2 cellular contexts compared by ENCODE assay signal in the genomic region with DNA sequence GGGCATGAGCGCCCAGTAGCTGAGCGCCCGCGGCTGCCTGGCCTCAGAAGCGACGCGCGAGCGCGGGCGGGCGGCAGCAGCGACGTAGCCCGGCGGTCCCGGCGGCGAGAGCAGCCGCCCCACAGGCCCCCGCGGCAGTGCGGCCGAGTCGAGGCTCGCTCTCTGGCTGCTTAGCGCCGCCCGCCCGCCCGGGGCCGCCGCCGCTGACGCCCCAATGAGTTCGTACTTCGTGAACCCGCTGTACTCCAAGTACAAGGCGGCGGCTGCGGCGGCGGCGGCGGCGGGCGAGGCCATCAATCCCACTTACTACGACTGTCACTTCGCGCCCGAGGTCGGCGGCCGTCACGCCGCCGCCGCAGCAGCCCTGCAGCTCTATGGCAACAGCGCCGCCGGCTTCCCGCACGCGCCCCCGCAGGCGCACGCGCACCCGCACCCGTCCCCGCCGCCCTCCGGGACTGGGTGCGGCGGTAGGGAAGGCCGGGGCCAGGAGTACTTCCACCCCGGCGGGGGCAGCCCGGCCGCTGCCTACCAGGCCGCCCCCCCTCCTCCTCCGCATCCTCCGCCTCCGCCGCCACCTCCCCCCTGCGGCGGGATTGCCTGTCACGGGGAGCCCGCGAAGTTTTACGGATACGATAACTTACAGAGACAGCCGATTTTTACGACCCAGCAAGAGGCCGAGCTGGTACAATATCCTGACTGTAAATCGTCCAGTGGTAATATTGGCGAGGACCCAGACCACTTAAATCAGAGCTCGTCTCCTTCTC.
TF ChIP-seq lines count a peak whose summit lies in the region.

No MANE protein-coding gene starts in this region.

TF ChIP-seq in HEK293, 187 proteins besides CTCF, POLR2A, EP300 and RAD21 (continues in another document):
- no peak for TF ChIP-seq SETDB1 (IDR thresholded peaks at IDR 0.05; ENCODE audit: insufficient read length, low read length)
- peak; percentile 43; the same call in 1 of the 2 replicates for TF ChIP-seq ZNF600 (tag by site-specific recombination; IDR thresholded peaks at IDR 0.05)
- TF ChIP-seq ZEB2 (tag by site-specific recombination; IDR thresholded peaks at IDR 0.05), result peak; percentile 83
- peak; percentile 87 for TF ChIP-seq EGR2 (tag by site-specific recombination; IDR thresholded peaks at IDR 0.05; ENCODE audit: low read depth)
- peak; percentile 82 for TF ChIP-seq GFI1B (tag by site-specific recombination; IDR thresholded peaks at IDR 0.05)
- TF ChIP-seq ZNF366 (tag by site-specific recombination; conservative IDR thresholded peaks at IDR 0.05), result peak; percentile 32; the same call in 1 of the 2 replicates
- peak; percentile 76 for TF ChIP-seq ZIC2 (tag by site-specific recombination; IDR thresholded peaks at IDR 0.05)
- no peak for TF ChIP-seq ZNF544 (tag by site-specific recombination; IDR thresholded peaks at IDR 0.05)
- TF ChIP-seq, protein P1, sequence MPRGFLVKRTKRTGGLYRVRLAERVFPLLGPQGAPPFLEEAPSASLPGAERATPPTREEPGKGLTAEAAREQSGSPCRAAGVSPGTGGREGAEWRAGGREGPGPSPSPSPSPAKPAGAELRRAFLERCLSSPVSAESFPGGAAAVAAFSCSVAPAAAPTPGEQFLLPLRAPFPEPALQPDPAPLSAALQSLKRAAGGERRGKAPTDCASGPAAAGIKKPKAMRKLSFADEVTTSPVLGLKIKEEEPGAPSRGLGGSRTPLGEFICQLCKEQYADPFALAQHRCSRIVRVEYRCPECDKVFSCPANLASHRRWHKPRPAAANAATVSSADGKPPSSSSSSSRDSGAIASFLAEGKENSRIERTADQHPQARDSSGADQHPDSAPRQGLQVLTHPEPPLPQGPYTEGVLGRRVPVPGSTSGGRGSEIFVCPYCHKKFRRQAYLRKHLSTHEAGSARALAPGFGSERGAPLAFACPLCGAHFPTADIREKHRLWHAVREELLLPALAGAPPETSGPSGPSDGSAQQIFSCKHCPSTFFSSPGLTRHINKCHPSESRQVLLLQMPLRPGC (tag by site-specific recombination; IDR thresholded peaks at IDR 0.05), result 0 out of 2 replicates have a peak, but pooled peaks have one; percentile 28
- no peak for TF ChIP-seq ZNF776 (tag by site-specific recombination; IDR thresholded peaks at IDR 0.05; ENCODE audit: borderline replicate concordance)
- TF ChIP-seq REPIN1 (tag by site-specific recombination; IDR thresholded peaks at IDR 0.05; ENCODE audit: low read depth), result no peak
- no peak for TF ChIP-seq ZNF768 (tag by site-specific recombination; IDR thresholded peaks at IDR 0.05)
- TF ChIP-seq ZNF169 (tag by site-specific recombination; IDR thresholded peaks at IDR 0.05), result no peak
- 0 out of 2 replicates have a peak, but pooled peaks have one; percentile 53 for TF ChIP-seq KLF16 (tag by site-specific recombination; IDR thresholded peaks at IDR 0.05)
- TF ChIP-seq, protein P2, sequence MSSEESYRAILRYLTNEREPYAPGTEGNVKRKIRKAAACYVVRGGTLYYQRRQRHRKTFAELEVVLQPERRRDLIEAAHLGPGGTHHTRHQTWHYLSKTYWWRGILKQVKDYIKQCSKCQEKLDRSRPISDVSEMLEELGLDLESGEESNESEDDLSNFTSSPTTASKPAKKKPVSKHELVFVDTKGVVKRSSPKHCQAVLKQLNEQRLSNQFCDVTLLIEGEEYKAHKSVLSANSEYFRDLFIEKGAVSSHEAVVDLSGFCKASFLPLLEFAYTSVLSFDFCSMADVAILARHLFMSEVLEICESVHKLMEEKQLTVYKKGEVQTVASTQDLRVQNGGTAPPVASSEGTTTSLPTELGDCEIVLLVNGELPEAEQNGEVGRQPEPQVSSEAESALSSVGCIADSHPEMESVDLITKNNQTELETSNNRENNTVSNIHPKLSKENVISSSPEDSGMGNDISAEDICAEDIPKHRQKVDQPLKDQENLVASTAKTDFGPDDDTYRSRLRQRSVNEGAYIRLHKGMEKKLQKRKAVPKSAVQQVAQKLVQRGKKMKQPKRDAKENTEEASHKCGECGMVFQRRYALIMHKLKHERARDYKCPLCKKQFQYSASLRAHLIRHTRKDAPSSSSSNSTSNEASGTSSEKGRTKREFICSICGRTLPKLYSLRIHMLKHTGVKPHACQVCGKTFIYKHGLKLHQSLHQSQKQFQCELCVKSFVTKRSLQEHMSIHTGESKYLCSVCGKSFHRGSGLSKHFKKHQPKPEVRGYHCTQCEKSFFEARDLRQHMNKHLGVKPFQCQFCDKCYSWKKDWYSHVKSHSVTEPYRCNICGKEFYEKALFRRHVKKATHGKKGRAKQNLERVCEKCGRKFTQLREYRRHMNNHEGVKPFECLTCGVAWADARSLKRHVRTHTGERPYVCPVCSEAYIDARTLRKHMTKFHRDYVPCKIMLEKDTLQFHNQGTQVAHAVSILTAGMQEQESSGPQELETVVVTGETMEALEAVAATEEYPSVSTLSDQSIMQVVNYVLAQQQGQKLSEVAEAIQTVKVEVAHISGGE (tag by site-specific recombination; conservative IDR thresholded peaks at IDR 0.05; ENCODE audit: low read depth), result peak; percentile 28; the same call in 1 of the 2 replicates
- no peak for TF ChIP-seq ZNF621 (tag by site-specific recombination; IDR thresholded peaks at IDR 0.05)
- TF ChIP-seq ZNF416 (tag by site-specific recombination; IDR thresholded peaks at IDR 0.05), result no peak
- TF ChIP-seq ZBTB20 (tag by site-specific recombination; IDR thresholded peaks at IDR 0.05), result peak; percentile 55; the same call in 1 of the 2 replicates
- TF ChIP-seq ZNF660 (tag by site-specific recombination; IDR thresholded peaks at IDR 0.05), result peak; percentile 53; the same call in 1 of the 2 replicates
- TF ChIP-seq KLF8 (tag by site-specific recombination; IDR thresholded peaks at IDR 0.05), result 0 out of 2 replicates have a peak, but pooled peaks have one; percentile 33
- no peak for TF ChIP-seq ZNF114 (tag by site-specific recombination; IDR thresholded peaks at IDR 0.05)
- TF ChIP-seq ZNF426 (tag by site-specific recombination; IDR thresholded peaks at IDR 0.05), result no peak
- TF ChIP-seq ZNF433 (tag by site-specific recombination; IDR thresholded peaks at IDR 0.05; ENCODE audit: low read depth), result no peak
- TF ChIP-seq ZNF274 (IDR thresholded peaks at IDR 0.05; ENCODE audit: low read length), result no peak
- TF ChIP-seq ZNF274 (tag by site-specific recombination; IDR thresholded peaks at IDR 0.05; ENCODE audit: borderline replicate concordance), result no peak
- peak; percentile 18; the same call in 1 of the 2 replicates for TF ChIP-seq ZNF324 (tag by site-specific recombination; IDR thresholded peaks at IDR 0.05)
- TF ChIP-seq, protein P3, sequence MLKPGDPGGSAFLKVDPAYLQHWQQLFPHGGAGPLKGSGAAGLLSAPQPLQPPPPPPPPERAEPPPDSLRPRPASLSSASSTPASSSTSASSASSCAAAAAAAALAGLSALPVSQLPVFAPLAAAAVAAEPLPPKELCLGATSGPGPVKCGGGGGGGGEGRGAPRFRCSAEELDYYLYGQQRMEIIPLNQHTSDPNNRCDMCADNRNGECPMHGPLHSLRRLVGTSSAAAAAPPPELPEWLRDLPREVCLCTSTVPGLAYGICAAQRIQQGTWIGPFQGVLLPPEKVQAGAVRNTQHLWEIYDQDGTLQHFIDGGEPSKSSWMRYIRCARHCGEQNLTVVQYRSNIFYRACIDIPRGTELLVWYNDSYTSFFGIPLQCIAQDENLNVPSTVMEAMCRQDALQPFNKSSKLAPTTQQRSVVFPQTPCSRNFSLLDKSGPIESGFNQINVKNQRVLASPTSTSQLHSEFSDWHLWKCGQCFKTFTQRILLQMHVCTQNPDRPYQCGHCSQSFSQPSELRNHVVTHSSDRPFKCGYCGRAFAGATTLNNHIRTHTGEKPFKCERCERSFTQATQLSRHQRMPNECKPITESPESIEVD (tag by site-specific recombination; IDR thresholded peaks at IDR 0.05), result peak; percentile 87
- TF ChIP-seq ZNF48 (tag by site-specific recombination; IDR thresholded peaks at IDR 0.05), result no peak

TF ChIP-seq in HepG2, 621 proteins besides CTCF, POLR2A, EP300 and RAD21:
- TF ChIP-seq ZBTB1 (CRISPR knock-in tag; IDR thresholded peaks at IDR 0.05; ENCODE audit: borderline replicate concordance) (no peak), ZNF792 (CRISPR knock-in tag; IDR thresholded peaks at IDR 0.05) (no peak), ZZZ3 (CRISPR knock-in tag; IDR thresholded peaks at IDR 0.05; ENCODE audit: borderline replicate concordance) (no peak), PAX8 (CRISPR knock-in tag; IDR thresholded peaks at IDR 0.05; ENCODE audit: borderline replicate concordance) (no peak), ZIK1 (CRISPR knock-in tag; IDR thresholded peaks at IDR 0.05; ENCODE audit: borderline replicate concordance, low read depth) (no peak), ELF1 (CRISPR knock-in tag; IDR thresholded peaks at IDR 0.05) (no peak), ZNF674 (CRISPR knock-in tag; IDR thresholded peaks at IDR 0.05; ENCODE audit: low read depth) (no peak), ZNF773 (CRISPR knock-in tag; IDR thresholded peaks at IDR 0.05; ENCODE audit: borderline replicate concordance) (no peak), ZNF772 (CRISPR knock-in tag; IDR thresholded peaks at IDR 0.05) (no peak), IRF2 (CRISPR knock-in tag; IDR thresholded peaks at IDR 0.05) (no peak), ZNF329 (CRISPR knock-in tag; IDR thresholded peaks at IDR 0.05; ENCODE audit: low read depth) (no peak), ZNF331 (CRISPR knock-in tag; IDR thresholded peaks at IDR 0.05) (no peak), HNRNPLL (IDR thresholded peaks at IDR 0.05; ENCODE audit: low read depth, low read length, poor library complexity, severe bottlenecking) (no peak), TP53 (CRISPR knock-in tag; conservative IDR thresholded peaks at IDR 0.05) (no peak), SMAD3 (CRISPR knock-in tag; IDR thresholded peaks at IDR 0.05) (no peak), FOSL2 (CRISPR knock-in tag; IDR thresholded peaks at IDR 0.05) (no peak), SMAD1 (CRISPR knock-in tag; IDR thresholded peaks at IDR 0.05; ENCODE audit: borderline replicate concordance, low read depth) (no peak), MLLT10 (CRISPR knock-in tag; IDR thresholded peaks at IDR 0.05) (no peak)
- TF ChIP-seq, protein P4, sequence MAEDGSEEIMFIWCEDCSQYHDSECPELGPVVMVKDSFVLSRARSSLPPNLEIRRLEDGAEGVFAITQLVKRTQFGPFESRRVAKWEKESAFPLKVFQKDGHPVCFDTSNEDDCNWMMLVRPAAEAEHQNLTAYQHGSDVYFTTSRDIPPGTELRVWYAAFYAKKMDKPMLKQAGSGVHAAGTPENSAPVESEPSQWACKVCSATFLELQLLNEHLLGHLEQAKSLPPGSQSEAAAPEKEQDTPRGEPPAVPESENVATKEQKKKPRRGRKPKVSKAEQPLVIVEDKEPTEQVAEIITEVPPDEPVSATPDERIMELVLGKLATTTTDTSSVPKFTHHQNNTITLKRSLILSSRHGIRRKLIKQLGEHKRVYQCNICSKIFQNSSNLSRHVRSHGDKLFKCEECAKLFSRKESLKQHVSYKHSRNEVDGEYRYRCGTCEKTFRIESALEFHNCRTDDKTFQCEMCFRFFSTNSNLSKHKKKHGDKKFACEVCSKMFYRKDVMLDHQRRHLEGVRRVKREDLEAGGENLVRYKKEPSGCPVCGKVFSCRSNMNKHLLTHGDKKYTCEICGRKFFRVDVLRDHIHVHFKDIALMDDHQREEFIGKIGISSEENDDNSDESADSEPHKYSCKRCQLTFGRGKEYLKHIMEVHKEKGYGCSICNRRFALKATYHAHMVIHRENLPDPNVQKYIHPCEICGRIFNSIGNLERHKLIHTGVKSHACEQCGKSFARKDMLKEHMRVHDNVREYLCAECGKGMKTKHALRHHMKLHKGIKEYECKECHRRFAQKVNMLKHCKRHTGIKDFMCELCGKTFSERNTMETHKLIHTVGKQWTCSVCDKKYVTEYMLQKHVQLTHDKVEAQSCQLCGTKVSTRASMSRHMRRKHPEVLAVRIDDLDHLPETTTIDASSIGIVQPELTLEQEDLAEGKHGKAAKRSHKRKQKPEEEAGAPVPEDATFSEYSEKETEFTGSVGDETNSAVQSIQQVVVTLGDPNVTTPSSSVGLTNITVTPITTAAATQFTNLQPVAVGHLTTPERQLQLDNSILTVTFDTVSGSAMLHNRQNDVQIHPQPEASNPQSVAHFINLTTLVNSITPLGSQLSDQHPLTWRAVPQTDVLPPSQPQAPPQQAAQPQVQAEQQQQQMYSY (CRISPR knock-in tag; IDR thresholded peaks at IDR 0.05), result no peak
- TF ChIP-seq, protein P5, sequence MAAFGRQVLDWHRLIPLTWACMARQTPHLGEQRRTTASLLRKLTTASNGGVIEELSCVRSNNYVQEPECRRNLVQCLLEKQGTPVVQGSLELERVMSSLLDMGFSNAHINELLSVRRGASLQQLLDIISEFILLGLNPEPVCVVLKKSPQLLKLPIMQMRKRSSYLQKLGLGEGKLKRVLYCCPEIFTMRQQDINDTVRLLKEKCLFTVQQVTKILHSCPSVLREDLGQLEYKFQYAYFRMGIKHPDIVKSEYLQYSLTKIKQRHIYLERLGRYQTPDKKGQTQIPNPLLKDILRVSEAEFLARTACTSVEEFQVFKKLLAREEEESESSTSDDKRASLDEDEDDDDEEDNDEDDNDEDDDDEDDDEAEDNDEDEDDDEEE (CRISPR knock-in tag; IDR thresholded peaks at IDR 0.05), result no peak
TF ChIP-seq in HepG2: peak in this region for 0.
